12 cellular contexts compared by ENCODE assay signal in the genomic region with DNA sequence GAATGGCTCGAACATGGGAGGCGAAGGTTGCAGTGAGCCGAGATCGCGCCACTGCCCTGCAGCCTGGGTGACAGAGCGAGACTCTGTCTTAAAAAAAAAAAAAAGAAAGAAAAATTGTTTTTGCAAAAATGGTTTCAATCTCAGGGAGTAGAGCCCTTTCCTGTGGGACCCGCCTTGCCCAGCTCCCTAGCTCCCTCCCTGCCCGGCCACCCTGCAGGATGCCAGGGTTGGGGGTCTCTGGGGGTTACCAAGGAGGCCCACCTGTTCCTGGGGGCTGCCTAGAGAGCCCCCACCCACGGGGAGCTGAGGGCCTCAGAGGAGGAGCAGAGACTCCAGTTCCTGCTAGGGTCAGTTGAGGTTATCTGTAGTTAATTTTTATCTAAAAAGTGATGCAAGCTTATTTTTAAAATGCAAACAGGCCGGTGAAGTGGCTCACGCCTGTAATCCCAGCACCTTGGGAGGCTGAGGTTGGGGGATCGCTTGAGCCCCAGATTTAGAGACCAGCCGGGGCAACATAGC. TPM values are rescaled to one million over a fixed set of nuclear protein-coding genes. Genes with fewer than 3 reads are reported as not detected.
DNase-seq lines count a peak whose midpoint lies in the region; ATAC-seq and TF ChIP-seq lines count a peak whose summit lies in the region.
"Had no signal": no experiment of that assay in that cellular context is flagged by ENCODE, and none has a peak within 500 bp of the region (broad histone marks: within the 10 kb centered on the region; RNA-seq: fewer than 3 reads in every experiment).

No MANE protein-coding gene starts in this region.

- DNase-seq in cardiac muscle cell (ENCODE audit: low read depth in 1 of 2, low spot score in 1 of 2): no peak
- no peak for DNase-seq in heart left ventricle
- peak; percentile 49 for DNase-seq in endodermal cell
- peak; percentile 65 for DNase-seq in upper lobe of right lung
- no peak for DNase-seq in kidney glomerular epithelial cell (lab: John Stamatoyannopoulos, UW)
- DNase-seq in NCI-H2171 treated with DMSO at 0.1 percent for 48 hours (lab: John Stamatoyannopoulos, UW): no peak
- DNase-seq: ACHN; effector CD4-positive, alpha-beta T cell; EL; MV-4-11 had no signal

- peak overlapping the region; percentile 64 for H3K27ac ChIP-seq in cardiac muscle cell
- no peak overlapping the region for H3K27ac ChIP-seq in heart left ventricle
- no peak overlapping the region for H3K27ac ChIP-seq in endodermal cell (ENCODE audit: low read depth, low read length)
- no peak overlapping the region for H3K27ac ChIP-seq in upper lobe of right lung

- intact Hi-C loops in heart left ventricle (cut with DNase I): no loop called here
- intact Hi-C loops in upper lobe of right lung (cut with DNase I): no loop called here

- TF ChIP-seq POLR2A in heart left ventricle (IDR thresholded peaks at IDR 0.05): no peak

- ATAC-seq in heart left ventricle (no peak), HG03108 (IDR thresholded peaks at IDR 0.05; ENCODE audit: unreplicated experiment) (peak; percentile 85), upper lobe of right lung (peak; percentile 68)
- ATAC-seq in activated CD4-positive, CD25-positive, alpha-beta regulatory T cell treated with anti-CD3 and anti-CD28 coated beads, Interleukin-2, amount 50 U/mL, for 24 hours: no peak

- peaks cover 19% of the 10 kb centered on the region for H3K4me1 ChIP-seq in cardiac muscle cell (ENCODE audit: low read depth)
- peaks cover 0 to 15% (median 3%) of the 10 kb centered on the region in 12 donors for H3K4me1 ChIP-seq in heart left ventricle
- no peaks in the 10 kb centered on the region for H3K4me1 ChIP-seq in endodermal cell (ENCODE audit: control insufficient read depth, insufficient read depth, low read length)
- H3K4me1 ChIP-seq in upper lobe of right lung: peaks cover 10% of the 10 kb centered on the region

- H3K27me3 ChIP-seq in cardiac muscle cell (no peaks in the 10 kb centered on the region), heart left ventricle (peaks cover 0 to 8% (median 0%) of the 10 kb centered on the region in 9 donors), endodermal cell (ENCODE audit: control insufficient read depth, insufficient read depth, low read length, poor library complexity, severe bottlenecking) (no peaks in the 10 kb centered on the region), upper lobe of right lung (no peaks in the 10 kb centered on the region)

- H3K4me3 Mint-ChIP-seq in endodermal cell: no peak overlapping the region

- H3K36me3 ChIP-seq in cardiac muscle cell (no peaks in the 10 kb centered on the region), heart left ventricle (no peaks in the 10 kb centered on the region), endodermal cell (ENCODE audit: control insufficient read depth, insufficient read depth, low read length) (no peaks in the 10 kb centered on the region), upper lobe of right lung (no peaks in the 10 kb centered on the region)

- no peak overlapping the region for H3K9ac ChIP-seq in endodermal cell (ENCODE audit: extremely low read depth, low read length, poor library complexity, severe bottlenecking)

- H3K27ac Mint-ChIP-seq in endodermal cell: no peak overlapping the region

- peaks cover 13% of the 10 kb centered on the region for H3K4me1 Mint-ChIP-seq in endodermal cell

- H3K9me3 Mint-ChIP-seq in endodermal cell: no peaks in the 10 kb centered on the region

- H3K27me3 Mint-ChIP-seq in endodermal cell (ENCODE audit: insufficient read depth): no peaks in the 10 kb centered on the region

- 66 to 78% (median 76%) methylated on average over 13 of the region's 13 CpGs for WGBS in heart left ventricle, 4 donors
- 88 to 93% methylated on average over 7 to 12 of the region's 13 CpGs for WGBS in endodermal cell (ENCODE audit: insufficient coverage in 1 of 2, insufficient read length in 1 of 2), 2 experiments

- H3K4me3 ChIP-seq in cardiac muscle cell (no peak overlapping the region), heart left ventricle (no peak overlapping the region), endodermal cell (ENCODE audit: low read length) (no peak overlapping the region), upper lobe of right lung (no peak overlapping the region)

- H3K9me3 ChIP-seq in cardiac muscle cell (ENCODE audit: low read depth): no peaks in the 10 kb centered on the region
- H3K9me3 ChIP-seq in heart left ventricle: no peaks in the 10 kb centered on the region
- H3K9me3 ChIP-seq in endodermal cell (ENCODE audit: control insufficient read depth, low read length): no peaks in the 10 kb centered on the region
- H3K9me3 ChIP-seq in upper lobe of right lung: no peaks in the 10 kb centered on the region

- H3K36me3 Mint-ChIP-seq in endodermal cell (ENCODE audit: low read depth): no peaks in the 10 kb centered on the region

- no peak for TF ChIP-seq CTCF in cardiac muscle cell (IDR thresholded peaks at IDR 0.05; ENCODE audit: low read depth, low read length)
- no peak for TF ChIP-seq CTCF in heart left ventricle (IDR thresholded peaks at IDR 0.05)
- no peak for TF ChIP-seq CTCF in endodermal cell (conservative IDR thresholded peaks at IDR 0.05)
- TF ChIP-seq CTCF in upper lobe of right lung (IDR thresholded peaks at IDR 0.05): no peak

RNA-seq across cellular contexts. Expression of a gene that starts 18.7 kb away (rescaled TPM):
- 43.4 and 50.4 TPM in 2 replicates for total RNA-seq in cardiac muscle cell
- polyA plus RNA-seq in cardiac muscle cell: 16.6 and 20.6 TPM in 2 replicates
- total RNA-seq in heart left ventricle: 1 to 10 TPM in 7 of 9 donors, under 1 TPM in 2; 0.81 to 6.8 (median 3.0) TPM
- polyA plus RNA-seq in heart left ventricle: 10 to 100 TPM in 1 of 2 donors, 1 to 10 TPM in 1; 1.9 to 27.0 TPM
- total RNA-seq in endodermal cell: 10 to 100 TPM; 70.3 to 96.9 TPM
- 63.9 TPM for polyA plus RNA-seq in endodermal cell (2013, experiment 1 of 2)
- polyA plus RNA-seq in endodermal cell (2013, experiment 2 of 2): 64.7 TPM
- total RNA-seq in upper lobe of right lung: 34.4 TPM

RNA-seq across cellular contexts. Expression of a gene that starts 56.1 kb away (rescaled TPM):
- 54.5 and 60.9 TPM in 2 replicates for total RNA-seq in cardiac muscle cell
- polyA plus RNA-seq in cardiac muscle cell: 59.2 and 79.2 TPM in 2 replicates
- 10 to 100 TPM; 31.3 to 71.5 (median 47.5) TPM for total RNA-seq in heart left ventricle
- 100 to 1,000 TPM in 1 of 2 donors, 10 to 100 TPM in 1; 50.6 to 102 TPM for polyA plus RNA-seq in heart left ventricle
- total RNA-seq in endodermal cell: 10 to 100 TPM; 58.8 to 61.0 TPM
- polyA plus RNA-seq in endodermal cell (2013, experiment 1 of 2): 48.2 TPM
- 45.2 TPM for polyA plus RNA-seq in endodermal cell (2013, experiment 2 of 2)
- 55.1 TPM for total RNA-seq in upper lobe of right lung

Comparison
In these comparisons a context has a peak if more than half of its experiments do, and no peak if none do; other contexts are left out.
1. DNase-seq: peak in endodermal cell (single experiment) and upper lobe of right lung (single experiment); none in cardiac muscle cell (0 of 2), heart left ventricle (0 of 5), kidney glomerular epithelial cell (single experiment) and NCI-H2171 treated with DMSO at 0.1 percent for 48 hours (single experiment).
2. ATAC-seq: peak in HG03108 (single experiment) and upper lobe of right lung (single experiment); none in heart left ventricle (0 of 4) and activated CD4-positive, CD25-positive, alpha-beta regulatory T cell treated with anti-CD3 and anti-CD28 coated beads, Interleukin-2, amount 50 U/mL, for 24 hours (0 of 2).